18 cellular contexts compared by ENCODE assay signal in the genomic region with DNA sequence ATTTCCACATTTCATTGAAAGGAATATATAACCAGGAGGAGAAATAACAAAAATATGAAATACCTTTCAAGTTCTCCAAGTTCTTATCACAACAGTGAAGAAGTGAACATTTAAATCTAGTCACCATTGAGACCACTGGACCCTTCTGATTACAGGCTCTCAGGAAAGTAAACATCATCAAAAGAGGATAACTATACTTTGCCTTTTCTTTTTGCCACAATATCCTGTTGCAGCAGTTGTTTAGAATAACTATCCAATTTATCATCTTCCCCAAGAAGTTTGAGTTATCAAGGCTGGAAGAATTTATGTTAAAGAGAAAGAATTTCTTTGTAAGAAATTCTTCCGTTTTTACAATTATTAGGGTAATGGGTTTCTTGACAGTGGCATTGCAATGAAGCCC.
"Had no signal": no experiment of that assay in that cellular context is flagged by ENCODE, and none has a peak within 500 bp of the region (broad histone marks: within the 10 kb centered on the region; RNA-seq: fewer than 3 reads in every experiment).

No MANE protein-coding gene starts in this region.

- H3K36me3 Mint-ChIP-seq: natural killer cell had no signal

- H3K27me3 Mint-ChIP-seq: effector memory CD8-positive, alpha-beta T cell had no signal

- H3K27ac Mint-ChIP-seq: dendritic cell treated with granulocyte-macrophage colony-stimulating factor and Interleukin-4, amounts not matched to agents 40 ng/mL and 50 ng/mL, for 4 days; natural killer cell; progenitor cell of endocrine pancreas had no signal

- DNase-seq: effector memory CD8-positive, alpha-beta T cell; gastrocnemius medialis; heart right ventricle; hypothalamus; kidney glomerular epithelial cell; natural killer cell; pancreas; right cardiac atrium; small intestine; stimulated activated CD4-positive, alpha-beta T cell treated with anti-CD3 and anti-CD28 coated beads, Interleukin-12 subunit alpha, Interleukin-12 subunit beta, amount 100 ng/mL, for 4 hours; stimulated activated naive CD8-positive, alpha-beta T cell treated with anti-CD3 and anti-CD28 coated beads, Interleukin-15, Interleukin-2, amounts not matched to agents 100 U/mL and 50 U/mL, for 24 hours; tibial artery; upper lobe of left lung; uterus had no signal

- H3K9me3 Mint-ChIP-seq: dendritic cell treated with granulocyte-macrophage colony-stimulating factor and Interleukin-4, amounts not matched to agents 40 ng/mL and 50 ng/mL, for 4 days; effector memory CD8-positive, alpha-beta T cell; natural killer cell; neural crest cell had no signal

- FAIRE-seq: islet of Langerhans, pancreas, small intestine had no signal

- H3K4me3 Mint-ChIP-seq: dendritic cell treated with granulocyte-macrophage colony-stimulating factor and Interleukin-4, amounts not matched to agents 40 ng/mL and 50 ng/mL, for 4 days; effector memory CD8-positive, alpha-beta T cell; natural killer cell; neural crest cell had no signal

- ATAC-seq: effector memory CD8-positive, alpha-beta T cell; gastrocnemius medialis; heart right ventricle; natural killer cell; pancreas; right cardiac atrium; stimulated activated naive CD8-positive, alpha-beta T cell treated with anti-CD3 and anti-CD28 coated beads, Interleukin-15, Interleukin-2, amounts not matched to agents 100 U/mL and 50 U/mL, for 24 hours had no signal
